Comparison of ENCODE assay signal across 1 cellular context in genomic region chr20:38033330-38034107, GRCh38.
TF ChIP-seq lines count a peak whose summit lies in the region.

Gene RPRD1B, plus strand, starts transcription at chr20:38033746. Its CDS starts 202 bp downstream, at chr20:38033948.
Gene TTI1, minus strand, starts transcription at chr20:38033456. Its CDS starts 19,640 bp downstream, at chr20:38013816.

TF ChIP-seq in HEK293, 187 proteins besides CTCF, POLR2A, EP300 and RAD21 (continued from another document):
- TF ChIP-seq ATF2 (tag by site-specific recombination; IDR thresholded peaks at IDR 0.05; ENCODE audit: low read depth) = no peak
- 0 out of 2 replicates have a peak, but pooled peaks have one; percentile 18 for TF ChIP-seq GFI1B (tag by site-specific recombination; IDR thresholded peaks at IDR 0.05)
- TF ChIP-seq YY2 (tag by site-specific recombination; IDR thresholded peaks at IDR 0.05) = peak; percentile 87
- peak; percentile 36; the same call in 1 of the 2 replicates for TF ChIP-seq INSM2 (tag by site-specific recombination; IDR thresholded peaks at IDR 0.05)
- TF ChIP-seq EGR2 (tag by site-specific recombination; IDR thresholded peaks at IDR 0.05; ENCODE audit: low read depth) = no peak; the same call in 1 of the 2 replicates
- no peak for TF ChIP-seq ZNF677 (tag by site-specific recombination; IDR thresholded peaks at IDR 0.05)
- TF ChIP-seq ZNF132 (tag by site-specific recombination; IDR thresholded peaks at IDR 0.05; ENCODE audit: borderline replicate concordance) = no peak
- no peak for TF ChIP-seq ZNF510 (tag by site-specific recombination; IDR thresholded peaks at IDR 0.05; ENCODE audit: insufficient replicate concordance)
- no peak for TF ChIP-seq ZNF776 (tag by site-specific recombination; IDR thresholded peaks at IDR 0.05; ENCODE audit: borderline replicate concordance)
- TF ChIP-seq ZNF350 (tag by site-specific recombination; IDR thresholded peaks at IDR 0.05) = no peak
- no peak for TF ChIP-seq ELK4 (IDR thresholded peaks at IDR 0.05; ENCODE audit: borderline replicate concordance, low read depth, low read length)
TF ChIP-seq in HEK293: peak in this region for 60.
